ENCODE assay signal across 1 cellular context in the genomic region with DNA sequence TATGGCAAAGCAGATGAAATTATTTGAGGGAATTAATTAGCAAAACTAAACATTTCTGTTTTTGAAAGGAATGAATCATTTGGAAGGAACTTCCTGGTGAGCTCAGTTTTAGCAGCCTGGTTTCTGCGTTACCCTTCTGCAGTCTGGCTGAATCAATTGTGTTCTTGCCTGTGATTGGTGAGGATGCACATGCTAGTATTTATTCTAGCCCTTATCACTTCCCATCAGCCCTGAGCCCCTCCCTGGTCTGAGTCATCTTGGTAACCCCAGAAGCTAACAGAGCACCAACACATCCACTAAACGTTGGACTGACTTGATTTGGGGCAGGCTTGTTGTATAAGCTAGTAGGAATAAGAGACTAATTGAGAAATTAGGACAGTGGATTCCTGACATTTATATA.
TF ChIP-seq lines count a peak whose summit lies in the region.

No MANE protein-coding gene starts in this region.

TF ChIP-seq in HepG2, 621 proteins besides CTCF, POLR2A, EP300 and RAD21 (continued from another document and continues in another):
- TF ChIP-seq, protein P1, sequence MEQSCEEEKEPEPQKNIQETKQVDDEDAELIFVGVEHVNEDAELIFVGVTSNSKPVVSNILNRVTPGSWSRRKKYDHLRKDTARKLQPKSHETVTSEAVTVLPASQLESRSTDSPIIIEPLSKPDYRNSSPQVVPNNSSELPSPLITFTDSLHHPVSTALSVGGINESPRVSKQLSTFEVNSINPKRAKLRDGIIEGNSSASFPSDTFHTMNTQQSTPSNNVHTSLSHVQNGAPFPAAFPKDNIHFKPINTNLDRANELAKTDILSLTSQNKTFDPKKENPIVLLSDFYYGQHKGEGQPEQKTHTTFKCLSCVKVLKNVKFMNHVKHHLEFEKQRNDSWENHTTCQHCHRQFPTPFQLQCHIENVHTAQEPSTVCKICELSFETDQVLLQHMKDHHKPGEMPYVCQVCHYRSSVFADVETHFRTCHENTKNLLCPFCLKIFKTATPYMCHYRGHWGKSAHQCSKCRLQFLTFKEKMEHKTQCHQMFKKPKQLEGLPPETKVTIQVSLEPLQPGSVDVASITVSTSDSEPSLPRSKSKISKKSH (CRISPR knock-in tag; IDR thresholded peaks at IDR 0.05; ENCODE audit: borderline replicate concordance): no peak
- TF ChIP-seq CC2D1A (CRISPR knock-in tag; IDR thresholded peaks at IDR 0.05) (no peak), FOXC1 (CRISPR knock-in tag; IDR thresholded peaks at IDR 0.05; ENCODE audit: borderline replicate concordance) (no peak), ZNF556 (CRISPR knock-in tag; IDR thresholded peaks at IDR 0.05; ENCODE audit: borderline replicate concordance) (no peak), MIER3 (CRISPR knock-in tag; IDR thresholded peaks at IDR 0.05; ENCODE audit: borderline replicate concordance) (0 out of 2 replicates have a peak, but pooled peaks have one; percentile 40), ZNF253 (CRISPR knock-in tag; IDR thresholded peaks at IDR 0.05; ENCODE audit: borderline replicate concordance) (no peak), ZNF777 (CRISPR knock-in tag; IDR thresholded peaks at IDR 0.05) (no peak), FOSL1 (CRISPR knock-in tag; IDR thresholded peaks at IDR 0.05; ENCODE audit: borderline replicate concordance) (peak; percentile 91), GABPA (IDR thresholded peaks at IDR 0.05; ENCODE audit: low read depth, low read length) (no peak), GABPA (CRISPR knock-in tag; IDR thresholded peaks at IDR 0.05; ENCODE audit: low read depth) (0 out of 2 replicates have a peak, but pooled peaks have one; percentile 13), JUND (CRISPR knock-in tag; IDR thresholded peaks at IDR 0.05) (peak; percentile 80; the same call in 1 of the 2 replicates), MTF1 (CRISPR knock-in tag; IDR thresholded peaks at IDR 0.05) (no peak), ZNF780A (CRISPR knock-in tag; IDR thresholded peaks at IDR 0.05) (no peak), FOXM1 (CRISPR knock-in tag; IDR thresholded peaks at IDR 0.05) (no peak), PRMT3 (CRISPR knock-in tag; IDR thresholded peaks at IDR 0.05; ENCODE audit: borderline replicate concordance, low read depth) (no peak), SNAI1 (CRISPR knock-in tag; IDR thresholded peaks at IDR 0.05; ENCODE audit: borderline replicate concordance) (no peak), GATAD2A (CRISPR knock-in tag; IDR thresholded peaks at IDR 0.05) (peak; percentile 42; the same call in 1 of the 2 replicates), DMAP1 (CRISPR knock-in tag; IDR thresholded peaks at IDR 0.05) (no peak), NFYB (CRISPR knock-in tag; IDR thresholded peaks at IDR 0.05) (peak; percentile 70), ZNF143 (CRISPR knock-in tag; IDR thresholded peaks at IDR 0.05) (peak; percentile 58), RFX5 (IDR thresholded peaks at IDR 0.05; ENCODE audit: low read depth, low read length) (no peak), CREB1 (IDR thresholded peaks at IDR 0.05) (no peak), CREB1 (CRISPR knock-in tag; IDR thresholded peaks at IDR 0.05) (peak; percentile 82), ZNF75D (CRISPR knock-in tag; IDR thresholded peaks at IDR 0.05; ENCODE audit: borderline replicate concordance) (no peak), ZKSCAN1 (IDR thresholded peaks at IDR 0.05; ENCODE audit: low read length) (no peak)
- TF ChIP-seq, protein P2, sequence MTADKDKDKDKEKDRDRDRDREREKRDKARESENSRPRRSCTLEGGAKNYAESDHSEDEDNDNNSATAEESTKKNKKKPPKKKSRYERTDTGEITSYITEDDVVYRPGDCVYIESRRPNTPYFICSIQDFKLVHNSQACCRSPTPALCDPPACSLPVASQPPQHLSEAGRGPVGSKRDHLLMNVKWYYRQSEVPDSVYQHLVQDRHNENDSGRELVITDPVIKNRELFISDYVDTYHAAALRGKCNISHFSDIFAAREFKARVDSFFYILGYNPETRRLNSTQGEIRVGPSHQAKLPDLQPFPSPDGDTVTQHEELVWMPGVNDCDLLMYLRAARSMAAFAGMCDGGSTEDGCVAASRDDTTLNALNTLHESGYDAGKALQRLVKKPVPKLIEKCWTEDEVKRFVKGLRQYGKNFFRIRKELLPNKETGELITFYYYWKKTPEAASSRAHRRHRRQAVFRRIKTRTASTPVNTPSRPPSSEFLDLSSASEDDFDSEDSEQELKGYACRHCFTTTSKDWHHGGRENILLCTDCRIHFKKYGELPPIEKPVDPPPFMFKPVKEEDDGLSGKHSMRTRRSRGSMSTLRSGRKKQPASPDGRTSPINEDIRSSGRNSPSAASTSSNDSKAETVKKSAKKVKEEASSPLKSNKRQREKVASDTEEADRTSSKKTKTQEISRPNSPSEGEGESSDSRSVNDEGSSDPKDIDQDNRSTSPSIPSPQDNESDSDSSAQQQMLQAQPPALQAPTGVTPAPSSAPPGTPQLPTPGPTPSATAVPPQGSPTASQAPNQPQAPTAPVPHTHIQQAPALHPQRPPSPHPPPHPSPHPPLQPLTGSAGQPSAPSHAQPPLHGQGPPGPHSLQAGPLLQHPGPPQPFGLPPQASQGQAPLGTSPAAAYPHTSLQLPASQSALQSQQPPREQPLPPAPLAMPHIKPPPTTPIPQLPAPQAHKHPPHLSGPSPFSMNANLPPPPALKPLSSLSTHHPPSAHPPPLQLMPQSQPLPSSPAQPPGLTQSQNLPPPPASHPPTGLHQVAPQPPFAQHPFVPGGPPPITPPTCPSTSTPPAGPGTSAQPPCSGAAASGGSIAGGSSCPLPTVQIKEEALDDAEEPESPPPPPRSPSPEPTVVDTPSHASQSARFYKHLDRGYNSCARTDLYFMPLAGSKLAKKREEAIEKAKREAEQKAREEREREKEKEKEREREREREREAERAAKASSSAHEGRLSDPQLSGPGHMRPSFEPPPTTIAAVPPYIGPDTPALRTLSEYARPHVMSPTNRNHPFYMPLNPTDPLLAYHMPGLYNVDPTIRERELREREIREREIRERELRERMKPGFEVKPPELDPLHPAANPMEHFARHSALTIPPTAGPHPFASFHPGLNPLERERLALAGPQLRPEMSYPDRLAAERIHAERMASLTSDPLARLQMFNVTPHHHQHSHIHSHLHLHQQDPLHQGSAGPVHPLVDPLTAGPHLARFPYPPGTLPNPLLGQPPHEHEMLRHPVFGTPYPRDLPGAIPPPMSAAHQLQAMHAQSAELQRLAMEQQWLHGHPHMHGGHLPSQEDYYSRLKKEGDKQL (CRISPR knock-in tag; IDR thresholded peaks at IDR 0.05; ENCODE audit: low read depth): no peak
- TF ChIP-seq, protein P3, sequence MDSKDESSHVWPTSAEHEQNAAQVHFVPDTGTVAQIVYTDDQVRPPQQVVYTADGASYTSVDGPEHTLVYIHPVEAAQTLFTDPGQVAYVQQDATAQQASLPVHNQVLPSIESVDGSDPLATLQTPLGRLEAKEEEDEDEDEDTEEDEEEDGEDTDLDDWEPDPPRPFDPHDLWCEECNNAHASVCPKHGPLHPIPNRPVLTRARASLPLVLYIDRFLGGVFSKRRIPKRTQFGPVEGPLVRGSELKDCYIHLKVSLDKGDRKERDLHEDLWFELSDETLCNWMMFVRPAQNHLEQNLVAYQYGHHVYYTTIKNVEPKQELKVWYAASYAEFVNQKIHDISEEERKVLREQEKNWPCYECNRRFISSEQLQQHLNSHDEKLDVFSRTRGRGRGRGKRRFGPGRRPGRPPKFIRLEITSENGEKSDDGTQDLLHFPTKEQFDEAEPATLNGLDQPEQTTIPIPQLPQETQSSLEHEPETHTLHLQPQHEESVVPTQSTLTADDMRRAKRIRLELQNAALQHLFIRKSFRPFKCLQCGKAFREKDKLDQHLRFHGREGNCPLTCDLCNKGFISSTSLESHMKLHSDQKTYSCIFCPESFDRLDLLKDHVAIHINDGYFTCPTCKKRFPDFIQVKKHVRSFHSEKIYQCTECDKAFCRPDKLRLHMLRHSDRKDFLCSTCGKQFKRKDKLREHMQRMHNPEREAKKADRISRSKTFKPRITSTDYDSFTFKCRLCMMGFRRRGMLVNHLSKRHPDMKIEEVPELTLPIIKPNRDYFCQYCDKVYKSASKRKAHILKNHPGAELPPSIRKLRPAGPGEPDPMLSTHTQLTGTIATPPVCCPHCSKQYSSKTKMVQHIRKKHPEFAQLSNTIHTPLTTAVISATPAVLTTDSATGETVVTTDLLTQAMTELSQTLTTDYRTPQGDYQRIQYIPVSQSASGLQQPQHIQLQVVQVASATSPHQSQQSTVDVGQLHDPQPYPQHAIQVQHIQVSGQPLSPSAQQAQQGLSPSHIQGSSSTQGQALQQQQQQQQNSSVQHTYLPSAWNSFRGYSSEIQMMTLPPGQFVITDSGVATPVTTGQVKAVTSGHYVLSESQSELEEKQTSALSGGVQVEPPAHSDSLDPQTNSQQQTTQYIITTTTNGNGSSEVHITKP (CRISPR knock-in tag; IDR thresholded peaks at IDR 0.05; ENCODE audit: low read depth): no peak
- TF ChIP-seq, protein P4, sequence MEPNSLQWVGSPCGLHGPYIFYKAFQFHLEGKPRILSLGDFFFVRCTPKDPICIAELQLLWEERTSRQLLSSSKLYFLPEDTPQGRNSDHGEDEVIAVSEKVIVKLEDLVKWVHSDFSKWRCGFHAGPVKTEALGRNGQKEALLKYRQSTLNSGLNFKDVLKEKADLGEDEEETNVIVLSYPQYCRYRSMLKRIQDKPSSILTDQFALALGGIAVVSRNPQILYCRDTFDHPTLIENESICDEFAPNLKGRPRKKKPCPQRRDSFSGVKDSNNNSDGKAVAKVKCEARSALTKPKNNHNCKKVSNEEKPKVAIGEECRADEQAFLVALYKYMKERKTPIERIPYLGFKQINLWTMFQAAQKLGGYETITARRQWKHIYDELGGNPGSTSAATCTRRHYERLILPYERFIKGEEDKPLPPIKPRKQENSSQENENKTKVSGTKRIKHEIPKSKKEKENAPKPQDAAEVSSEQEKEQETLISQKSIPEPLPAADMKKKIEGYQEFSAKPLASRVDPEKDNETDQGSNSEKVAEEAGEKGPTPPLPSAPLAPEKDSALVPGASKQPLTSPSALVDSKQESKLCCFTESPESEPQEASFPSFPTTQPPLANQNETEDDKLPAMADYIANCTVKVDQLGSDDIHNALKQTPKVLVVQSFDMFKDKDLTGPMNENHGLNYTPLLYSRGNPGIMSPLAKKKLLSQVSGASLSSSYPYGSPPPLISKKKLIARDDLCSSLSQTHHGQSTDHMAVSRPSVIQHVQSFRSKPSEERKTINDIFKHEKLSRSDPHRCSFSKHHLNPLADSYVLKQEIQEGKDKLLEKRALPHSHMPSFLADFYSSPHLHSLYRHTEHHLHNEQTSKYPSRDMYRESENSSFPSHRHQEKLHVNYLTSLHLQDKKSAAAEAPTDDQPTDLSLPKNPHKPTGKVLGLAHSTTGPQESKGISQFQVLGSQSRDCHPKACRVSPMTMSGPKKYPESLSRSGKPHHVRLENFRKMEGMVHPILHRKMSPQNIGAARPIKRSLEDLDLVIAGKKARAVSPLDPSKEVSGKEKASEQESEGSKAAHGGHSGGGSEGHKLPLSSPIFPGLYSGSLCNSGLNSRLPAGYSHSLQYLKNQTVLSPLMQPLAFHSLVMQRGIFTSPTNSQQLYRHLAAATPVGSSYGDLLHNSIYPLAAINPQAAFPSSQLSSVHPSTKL (CRISPR knock-in tag; IDR thresholded peaks at IDR 0.05): peak; percentile 73
- TF ChIP-seq, protein P5, sequence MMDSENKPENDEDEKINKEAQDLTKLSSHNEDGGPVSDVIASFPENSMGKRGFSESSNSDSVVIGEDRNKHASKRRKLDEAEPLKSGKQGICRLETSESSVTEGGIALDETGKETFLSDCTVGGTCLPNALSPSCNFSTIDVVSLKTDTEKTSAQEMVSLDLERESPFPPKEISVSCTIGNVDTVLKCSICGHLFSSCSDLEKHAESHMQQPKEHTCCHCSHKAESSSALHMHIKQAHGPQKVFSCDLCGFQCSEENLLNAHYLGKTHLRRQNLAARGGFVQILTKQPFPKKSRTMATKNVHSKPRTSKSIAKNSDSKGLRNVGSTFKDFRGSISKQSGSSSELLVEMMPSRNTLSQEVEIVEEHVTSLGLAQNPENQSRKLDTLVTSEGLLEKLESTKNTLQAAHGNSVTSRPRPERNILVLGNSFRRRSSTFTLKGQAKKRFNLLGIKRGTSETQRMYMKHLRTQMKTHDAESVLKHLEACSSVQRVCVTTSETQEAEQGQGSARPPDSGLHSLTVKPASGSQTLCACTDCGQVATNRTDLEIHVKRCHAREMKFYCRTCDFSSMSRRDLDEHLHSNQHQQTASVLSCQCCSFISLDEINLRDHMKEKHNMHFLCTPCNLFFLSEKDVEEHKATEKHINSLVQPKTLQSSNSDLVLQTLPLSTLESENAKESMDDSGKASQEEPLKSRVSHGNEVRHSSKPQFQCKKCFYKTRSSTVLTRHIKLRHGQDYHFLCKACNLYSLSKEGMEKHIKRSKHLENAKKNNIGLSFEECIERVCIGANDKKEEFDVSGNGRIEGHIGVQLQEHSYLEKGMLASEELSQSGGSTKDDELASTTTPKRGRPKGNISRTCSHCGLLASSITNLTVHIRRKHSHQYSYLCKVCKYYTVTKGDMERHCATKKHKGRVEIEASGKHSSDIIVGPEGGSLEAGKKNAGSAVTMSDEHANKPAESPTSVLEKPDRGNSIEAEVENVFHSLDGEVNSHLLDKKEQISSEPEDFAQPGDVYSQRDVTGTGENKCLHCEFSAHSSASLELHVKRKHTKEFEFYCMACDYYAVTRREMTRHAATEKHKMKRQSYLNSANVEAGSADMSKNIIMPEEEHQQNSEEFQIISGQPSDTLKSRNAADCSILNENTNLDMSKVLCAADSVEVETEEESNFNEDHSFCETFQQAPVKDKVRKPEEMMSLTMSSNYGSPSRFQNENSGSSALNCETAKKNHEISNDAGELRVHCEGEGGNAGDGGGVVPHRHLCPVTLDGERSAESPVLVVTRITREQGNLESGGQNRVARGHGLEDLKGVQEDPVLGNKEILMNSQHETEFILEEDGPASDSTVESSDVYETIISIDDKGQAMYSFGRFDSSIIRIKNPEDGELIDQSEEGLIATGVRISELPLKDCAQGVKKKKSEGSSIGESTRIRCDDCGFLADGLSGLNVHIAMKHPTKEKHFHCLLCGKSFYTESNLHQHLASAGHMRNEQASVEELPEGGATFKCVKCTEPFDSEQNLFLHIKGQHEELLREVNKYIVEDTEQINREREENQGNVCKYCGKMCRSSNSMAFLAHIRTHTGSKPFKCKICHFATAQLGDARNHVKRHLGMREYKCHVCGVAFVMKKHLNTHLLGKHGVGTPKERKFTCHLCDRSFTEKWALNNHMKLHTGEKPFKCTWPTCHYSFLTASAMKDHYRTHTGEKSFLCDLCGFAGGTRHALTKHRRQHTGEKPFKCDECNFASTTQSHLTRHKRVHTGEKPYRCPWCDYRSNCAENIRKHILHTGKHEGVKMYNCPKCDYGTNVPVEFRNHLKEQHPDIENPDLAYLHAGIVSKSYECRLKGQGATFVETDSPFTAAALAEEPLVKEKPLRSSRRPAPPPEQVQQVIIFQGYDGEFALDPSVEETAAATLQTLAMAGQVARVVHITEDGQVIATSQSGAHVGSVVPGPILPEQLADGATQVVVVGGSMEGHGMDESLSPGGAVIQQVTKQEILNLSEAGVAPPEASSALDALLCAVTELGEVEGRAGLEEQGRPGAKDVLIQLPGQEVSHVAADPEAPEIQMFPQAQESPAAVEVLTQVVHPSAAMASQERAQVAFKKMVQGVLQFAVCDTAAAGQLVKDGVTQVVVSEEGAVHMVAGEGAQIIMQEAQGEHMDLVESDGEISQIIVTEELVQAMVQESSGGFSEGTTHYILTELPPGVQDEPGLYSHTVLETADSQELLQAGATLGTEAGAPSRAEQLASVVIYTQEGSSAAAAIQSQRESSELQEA (CRISPR knock-in tag; IDR thresholded peaks at IDR 0.05; ENCODE audit: not compliant biosample characterization): no peak
